17 cellular contexts compared by ENCODE assay signal in genomic region chr2:191401287-191401686, GRCh38.
DNase-seq lines count a peak whose midpoint lies in the region; ATAC-seq and TF ChIP-seq lines count a peak whose summit lies in the region.
"Had no signal": no experiment of that assay in that cellular context is flagged by ENCODE, and none has a peak within 500 bp of the region (broad histone marks: within the 10 kb centered on the region; RNA-seq: fewer than 3 reads in every experiment).

No MANE protein-coding gene starts in this region.

- no TSS peak for BruUV-seq in MCF 10A (replicated peaks; lab: Mats Ljungman, UMichigan)

- H3K4me3 ChIP-seq in astrocyte of the spinal cord (ENCODE audit: low read depth, low read length) (no peak overlapping the region), coronary artery (no peak overlapping the region), prostate gland (no peak overlapping the region)
- H3K4me3 ChIP-seq: transverse colon had no signal

- H3K4me1 ChIP-seq in prostate gland (replicated peaks) = no peaks in the 10 kb centered on the region
- H3K4me1 ChIP-seq: foreskin keratinocyte had no signal

- DNase-seq in A172 (ENCODE audit: low spot score) (peak; percentile 23), HCEC 1CT (peak; percentile 25), astrocyte of the spinal cord (ENCODE audit: low read depth, low spot score) (peak; percentile 33), iris pigment epithelial cell (ENCODE audit: low read depth) (peak; percentile 71), MCF 10A (ENCODE audit: unreplicated experiment) (no peak), coronary artery (ENCODE audit: low spot score) (no peak), prostate gland (ENCODE audit: low spot score) (no peak)
- DNase-seq in activated CD4-positive, alpha-beta T cell treated with anti-CD3 and anti-CD28 coated beads for 36 hours = no peak
- DNase-seq: activated naive CD4-positive, alpha-beta T cell; cerebellar nuclear complex; foreskin keratinocyte; islet precursor cell; naive thymus-derived CD4-positive, alpha-beta T cell; NCI-H1417; NCI-H524; RPMI8226; transverse colon had no signal

- H3K9me3 Mint-ChIP-seq in activated CD4-positive, alpha-beta T cell treated with anti-CD3 and anti-CD28 coated beads for 36 hours (ENCODE audit: low read depth) = no peaks in the 10 kb centered on the region
- no peaks in the 10 kb centered on the region for H3K9me3 Mint-ChIP-seq in MCF 10A (ENCODE audit: unreplicated experiment)
- H3K9me3 Mint-ChIP-seq: naive thymus-derived CD4-positive, alpha-beta T cell had no signal

- H3K4me3 Mint-ChIP-seq in activated CD4-positive, alpha-beta T cell treated with anti-CD3 and anti-CD28 coated beads for 36 hours = no peak overlapping the region
- no peak overlapping the region for H3K4me3 Mint-ChIP-seq in MCF 10A (ENCODE audit: unreplicated experiment)
- H3K4me3 Mint-ChIP-seq: naive thymus-derived CD4-positive, alpha-beta T cell had no signal

- no peaks in the 10 kb centered on the region for H3K27me3 ChIP-seq in prostate gland (replicated peaks; ENCODE audit: insufficient read depth)
- H3K27me3 ChIP-seq: foreskin keratinocyte, transverse colon had no signal

- no peaks in the 10 kb centered on the region for H3K36me3 ChIP-seq in prostate gland

- no peak for ATAC-seq in activated CD4-positive, alpha-beta T cell treated with anti-CD3 and anti-CD28 coated beads for 36 hours
- ATAC-seq: foreskin keratinocyte; naive thymus-derived CD4-positive, alpha-beta T cell had no signal

- POLR2A ChIA-PET in activated CD4-positive, alpha-beta T cell treated with anti-CD3 and anti-CD28 coated beads for 36 hours (lab: Charles Lee) = no interaction called here
- POLR2A ChIA-PET in MCF 10A (lab: Yijun Ruan, JAX) = interaction anchor here (0.5 to 0.9 kb wide), 2 partner anchors 12 to 220 kb away, joined by 3 to 4 read pairs; no protein-coding TSS in a partner anchor

- in situ Hi-C loops in astrocyte of the spinal cord (cut with HindIII; ENCODE audit: low sequenced_read_pairs) = no loop called here

- intact Hi-C loops in activated CD4-positive, alpha-beta T cell treated with anti-CD3 and anti-CD28 coated beads for 36 hours (cut with DNase I, micrococcal nuclease) = no loop called here
- intact Hi-C loops in MCF 10A (cut with micrococcal nuclease) (no loop called here), prostate gland (cut with DNase I) (no loop called here)

- H3K27ac ChIP-seq in coronary artery (peak overlapping the region in 1 of 2 donors; percentile 38), prostate gland (no peak overlapping the region)
- H3K27ac ChIP-seq: foreskin keratinocyte, transverse colon had no signal

- no peak overlapping the region for H3K27ac Mint-ChIP-seq in activated CD4-positive, alpha-beta T cell treated with anti-CD3 and anti-CD28 coated beads for 36 hours
- H3K27ac Mint-ChIP-seq in MCF 10A (ENCODE audit: low read depth, unreplicated experiment) = no peak overlapping the region
- H3K27ac Mint-ChIP-seq: naive thymus-derived CD4-positive, alpha-beta T cell had no signal

- no peak for TF ChIP-seq POLR2A in prostate gland (IDR thresholded peaks at IDR 0.05)

- no peaks in the 10 kb centered on the region for H3K27me3 Mint-ChIP-seq in activated CD4-positive, alpha-beta T cell treated with anti-CD3 and anti-CD28 coated beads for 36 hours
- H3K27me3 Mint-ChIP-seq in MCF 10A (ENCODE audit: insufficient read depth, unreplicated experiment) = no peaks in the 10 kb centered on the region
- H3K27me3 Mint-ChIP-seq: naive thymus-derived CD4-positive, alpha-beta T cell had no signal

- H3K36me3 Mint-ChIP-seq in activated CD4-positive, alpha-beta T cell treated with anti-CD3 and anti-CD28 coated beads for 36 hours (ENCODE audit: low read depth) = no peaks in the 10 kb centered on the region
- H3K36me3 Mint-ChIP-seq in MCF 10A (ENCODE audit: insufficient read depth, unreplicated experiment) = peaks cover 67% of the 10 kb centered on the region
- H3K36me3 Mint-ChIP-seq: naive thymus-derived CD4-positive, alpha-beta T cell had no signal

- TF ChIP-seq CTCF in astrocyte of the spinal cord (IDR thresholded peaks at IDR 0.05; ENCODE audit: low read depth, low read length) (no peak), MCF 10A (IDR thresholded peaks at IDR 0.05; ENCODE audit: unreplicated experiment) (no peak), coronary artery (IDR thresholded peaks at IDR 0.05) (no peak), prostate gland (IDR thresholded peaks at IDR 0.05) (no peak)

- CTCF ChIA-PET in activated CD4-positive, alpha-beta T cell treated with anti-CD3 and anti-CD28 coated beads for 36 hours (lab: Charles Lee) = interaction anchor here (0.6 to 1.2 kb wide), 3 partner anchors 11 to 165 kb away, joined by 3 read pairs; no protein-coding TSS in a partner anchor
- CTCF ChIA-PET in MCF 10A (lab: Yijun Ruan, JAX) = interaction anchor here (0.7 kb wide), 1 partner anchor 14 kb away, joined by 3 read pairs; no protein-coding TSS in a partner anchor

- H3K4me1 Mint-ChIP-seq in activated CD4-positive, alpha-beta T cell treated with anti-CD3 and anti-CD28 coated beads for 36 hours = no peaks in the 10 kb centered on the region
- no peaks in the 10 kb centered on the region for H3K4me1 Mint-ChIP-seq in MCF 10A (ENCODE audit: insufficient read depth, unreplicated experiment)

- no peaks in the 10 kb centered on the region for H3K9me3 ChIP-seq in prostate gland
- H3K9me3 ChIP-seq: transverse colon had no signal

- WGBS in prostate gland = 41% methylated on average over 1 of the region's 1 CpG

Comparison
In these comparisons a context has a peak if more than half of its experiments do, and no peak if none do; other contexts are left out.
1. DNase-seq: peak in A172 (single experiment), HCEC 1CT (single experiment), astrocyte of the spinal cord (single experiment) and iris pigment epithelial cell (single experiment); none in activated CD4-positive, alpha-beta T cell treated with anti-CD3 and anti-CD28 coated beads for 36 hours (single experiment), MCF 10A (single experiment), coronary artery (single experiment) and prostate gland (single experiment).